2 cellular contexts compared by ENCODE assay signal in genomic region chr9:114082017-114082735, GRCh38.
A peak's percentile ranks its signal among the peaks of the same experiment; 100 is the strongest.
TF ChIP-seq lines count a peak whose summit lies in the region.

No MANE protein-coding gene starts in this region.

TF ChIP-seq in HCT116, 20 proteins besides CTCF, POLR2A, EP300 and RAD21:
- TF ChIP-seq FOSL1 (IDR thresholded peaks at IDR 0.05; ENCODE audit: low read depth) (no peak), YY1 (IDR thresholded peaks at IDR 0.05; ENCODE audit: extremely low read depth, insufficient replicate concordance, low read depth, low read length) (peak; percentile 40), SIN3A (IDR thresholded peaks at IDR 0.05; ENCODE audit: low read depth) (no peak), CEBPB (IDR thresholded peaks at IDR 0.05; ENCODE audit: low read depth) (no peak)
- TF ChIP-seq, protein P1, sequence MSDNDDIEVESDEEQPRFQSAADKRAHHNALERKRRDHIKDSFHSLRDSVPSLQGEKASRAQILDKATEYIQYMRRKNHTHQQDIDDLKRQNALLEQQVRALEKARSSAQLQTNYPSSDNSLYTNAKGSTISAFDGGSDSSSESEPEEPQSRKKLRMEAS (IDR thresholded peaks at IDR 0.05) = peak; percentile 89

TF ChIP-seq in SK-N-SH, 30 proteins besides CTCF, POLR2A, EP300 and RAD21:
- TF ChIP-seq, protein P2, sequence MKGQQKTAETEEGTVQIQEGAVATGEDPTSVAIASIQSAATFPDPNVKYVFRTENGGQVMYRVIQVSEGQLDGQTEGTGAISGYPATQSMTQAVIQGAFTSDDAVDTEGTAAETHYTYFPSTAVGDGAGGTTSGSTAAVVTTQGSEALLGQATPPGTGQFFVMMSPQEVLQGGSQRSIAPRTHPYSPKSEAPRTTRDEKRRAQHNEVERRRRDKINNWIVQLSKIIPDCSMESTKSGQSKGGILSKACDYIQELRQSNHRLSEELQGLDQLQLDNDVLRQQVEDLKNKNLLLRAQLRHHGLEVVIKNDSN (IDR thresholded peaks at IDR 0.05; ENCODE audit: borderline replicate concordance, low read depth) = no peak
- TF ChIP-seq SMC3 (IDR thresholded peaks at IDR 0.05; ENCODE audit: low read depth, low read length) (peak; percentile 94), RCOR1 (IDR thresholded peaks at IDR 0.05; ENCODE audit: low read length) (0 out of 2 replicates have a peak, but pooled peaks have one; percentile 33), CHD2 (IDR thresholded peaks at IDR 0.05; ENCODE audit: low read length, partially characterized antibody) (no peak), GATA2 (CRISPR knock-in tag; IDR thresholded peaks at IDR 0.05) (no peak), FOSL2 (IDR thresholded peaks at IDR 0.05; ENCODE audit: borderline replicate concordance, low read depth) (no peak), SIN3A (IDR thresholded peaks at IDR 0.05; ENCODE audit: borderline replicate concordance, low read depth, low read length) (0 out of 2 replicates have a peak, but pooled peaks have one; percentile 29)
- TF ChIP-seq, protein P1 (IDR thresholded peaks at IDR 0.05; ENCODE audit: low read depth) = peak; percentile 54; the same call in 1 of the 2 replicates
